27 cellular contexts compared by ENCODE assay signal in the genomic region with DNA sequence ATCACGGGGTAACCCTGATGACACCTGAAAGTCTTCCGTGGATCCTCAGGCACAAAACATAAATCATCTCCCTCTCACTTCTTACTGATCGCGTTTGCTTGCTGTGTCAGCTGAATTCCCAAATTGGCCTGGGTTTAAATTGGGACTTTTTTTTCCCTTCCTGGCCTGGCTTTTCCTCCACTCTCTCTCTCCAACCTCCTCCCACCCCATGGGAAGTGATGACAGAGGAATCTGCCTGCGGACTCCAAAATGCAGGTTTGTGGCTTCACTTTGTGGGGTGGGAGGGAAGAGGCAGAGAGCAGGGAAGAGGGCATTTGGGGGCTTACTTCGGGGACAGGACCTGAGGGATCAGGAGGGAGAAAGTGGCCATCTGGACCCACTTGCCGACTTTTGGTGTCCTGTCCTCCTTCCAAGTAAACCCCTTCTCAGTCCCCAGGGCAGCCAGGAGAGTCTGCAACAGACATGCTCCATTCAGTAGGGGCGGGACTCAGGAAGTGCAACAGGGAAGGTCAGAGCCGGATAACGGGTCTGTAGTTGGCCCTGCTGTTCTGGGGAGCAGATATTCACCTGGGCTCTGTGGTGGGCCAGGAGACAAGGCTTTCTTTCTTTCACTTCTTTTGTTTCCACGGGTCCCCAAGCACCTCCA.
DNase-seq lines count a peak whose midpoint lies in the region; ATAC-seq and TF ChIP-seq lines count a peak whose summit lies in the region.
"Had no signal": no experiment of that assay in that cellular context is flagged by ENCODE, and none has a peak within 500 bp of the region (broad histone marks: within the 10 kb centered on the region; RNA-seq: fewer than 3 reads in every experiment).

No MANE protein-coding gene starts in this region.

- no peak overlapping the region for H3K4me2 ChIP-seq in mesenchymal stem cell (ENCODE audit: low read length, poor library complexity, severe bottlenecking)

- H3K27ac ChIP-seq in cardiac muscle cell (peak overlapping the region; percentile 79), heart left ventricle (peak overlapping the region in 6 of 12 donors; percentile 62 to 81 (median 74)), mesenchymal stem cell (ENCODE audit: low read length, poor library complexity, severe bottlenecking) (no peak overlapping the region), subcutaneous abdominal adipose tissue (ENCODE audit: low read depth, low read length) (peak overlapping the region; percentile 90)
- no peak overlapping the region for H3K27ac ChIP-seq in CD8-positive, alpha-beta memory T cell (ENCODE audit: low read depth, low read length)
- H3K27ac ChIP-seq: lower lobe of right lung, VCaP had no signal

- H3K27me3 Mint-ChIP-seq in brain, result no peaks in the 10 kb centered on the region
- peaks cover 0 to 9% of the 10 kb centered on the region in 2 donors for H3K27me3 Mint-ChIP-seq in CD8-positive, alpha-beta memory T cell
- H3K27me3 Mint-ChIP-seq: activated CD4-positive, alpha-beta T cell treated with anti-CD3 and anti-CD28 coated beads, Interleukin-2, amount 10 ng/mL, durations not matched to agents 7 days and 5 days had no signal

- H3K4ac ChIP-seq in mesenchymal stem cell (ENCODE audit: low read depth in 1 of 2, low read length in 2 of 2), result no peak overlapping the region

- peaks cover 68% of the 10 kb centered on the region for H3K4me1 Mint-ChIP-seq in brain
- H3K4me1 Mint-ChIP-seq in CD8-positive, alpha-beta memory T cell, result no peaks in the 10 kb centered on the region

- no peak overlapping the region for H2BK120ac ChIP-seq in mesenchymal stem cell (ENCODE audit: low read depth, low read length)

- H3K9me3 Mint-ChIP-seq in brain, result peaks cover 0 to 4% (median 0%) of the 10 kb centered on the region in 5 experiments
- peaks cover 0 to 3% (median 0%) of the 10 kb centered on the region in 5 donors for H3K9me3 Mint-ChIP-seq in CD8-positive, alpha-beta memory T cell

- no peak overlapping the region for H2BK5ac ChIP-seq in mesenchymal stem cell (ENCODE audit: low read depth, low read length, poor library complexity, severe bottlenecking)

- peak overlapping the region in 1 of 5 experiments; percentile 27 for H3K4me3 Mint-ChIP-seq in brain
- H3K4me3 Mint-ChIP-seq in CD8-positive, alpha-beta memory T cell, result no peak overlapping the region
- H3K4me3 Mint-ChIP-seq: activated CD4-positive, alpha-beta T cell treated with anti-CD3 and anti-CD28 coated beads, Interleukin-2, amount 10 ng/mL, durations not matched to agents 7 days and 5 days; activated T-helper 1 cell treated with anti-CD3 and anti-CD28 coated beads, Interleukin-12 subunit alpha, Interleukin-12 subunit beta, Interleukin-2, Interleukin-4 antibody, amounts not matched to agents 30 ng/mL and 10 ng/mL and 1 ng/mL, durations not matched to agents 14 hours and 24 hours and 36 hours had no signal

- H3K23ac ChIP-seq in mesenchymal stem cell (ENCODE audit: low read length in 2 of 2), result no peak overlapping the region

- no peak overlapping the region for H2AK5ac ChIP-seq in mesenchymal stem cell (ENCODE audit: low read length, severe bottlenecking)

- no peak overlapping the region for H4K8ac ChIP-seq in mesenchymal stem cell (ENCODE audit: low read length)

- CTCF ChIA-PET in CD8-positive, alpha-beta memory T cell (lab: Charles Lee), result interaction anchor here (2.4 kb wide), 1 partner anchor 177 kb away, joined by 9 read pairs; no protein-coding TSS in a partner anchor

- ATAC-seq in heart left ventricle (no peak), HG02884 (IDR thresholded peaks at IDR 0.05; ENCODE audit: unreplicated experiment) (no peak)

- H3K36me3 Mint-ChIP-seq in brain, result no peaks in the 10 kb centered on the region
- H3K36me3 Mint-ChIP-seq in CD8-positive, alpha-beta memory T cell, result peaks cover 0 to 8% (median 4%) of the 10 kb centered on the region in 3 donors

- H3K9ac ChIP-seq in mesenchymal stem cell (ENCODE audit: low read length) (peak overlapping the region; percentile 55), subcutaneous abdominal adipose tissue (ENCODE audit: low read length in 5 of 5) (peak overlapping the region; percentile 21 to 67 (median 51))

- H2BK15ac ChIP-seq in mesenchymal stem cell (ENCODE audit: low read depth, poor library complexity, severe bottlenecking), result no peak overlapping the region

- no peaks in the 10 kb centered on the region for H3K36me3 ChIP-seq in cardiac muscle cell
- H3K36me3 ChIP-seq in heart left ventricle, result no peaks in the 10 kb centered on the region
- no peaks in the 10 kb centered on the region for H3K36me3 ChIP-seq in mesenchymal stem cell (ENCODE audit: control insufficient read depth in 1 of 2, insufficient read depth in 2 of 2, low read depth in 1 of 2, low read length in 2 of 2)
- no peaks in the 10 kb centered on the region for H3K36me3 ChIP-seq in subcutaneous abdominal adipose tissue (ENCODE audit: control insufficient read depth in 5 of 5, insufficient read depth in 5 of 5, low read length in 5 of 5)
- no peaks in the 10 kb centered on the region for H3K36me3 ChIP-seq in CD8-positive, alpha-beta memory T cell (ENCODE audit: insufficient read depth, low read length)
- H3K36me3 ChIP-seq: BE2C, lower lobe of right lung, MG63, transverse colon had no signal

- TF ChIP-seq CTCF in cardiac muscle cell (IDR thresholded peaks at IDR 0.05; ENCODE audit: low read depth, low read length) (no peak), heart left ventricle (IDR thresholded peaks at IDR 0.05) (no peak), brain (conservative IDR thresholded peaks at IDR 0.05) (no peak)

- intact Hi-C loops in heart left ventricle (cut with DNase I), result loop anchor here in 6 of 10 donors (5.0 to 10.0 kb wide), 6 partner anchors 61 to 174 kb away; partner anchors contain the start of gene PLXNA4 (in 3 of the 6)

- no peak overlapping the region for H2AFZ ChIP-seq in mesenchymal stem cell (ENCODE audit: low read depth, low read length)

- H3K4me1 ChIP-seq in cardiac muscle cell (ENCODE audit: low read depth) (peaks cover 53% of the 10 kb centered on the region), heart left ventricle (peaks cover 0 to 64% (median 22%) of the 10 kb centered on the region in 12 donors), mesenchymal stem cell (ENCODE audit: control insufficient read depth, insufficient read depth, low read depth, low read length) (no peaks in the 10 kb centered on the region), subcutaneous abdominal adipose tissue (ENCODE audit: control insufficient read depth in 5 of 5, insufficient read depth in 5 of 5, low read length in 5 of 5) (peaks cover 15 to 76% (median 64%) of the 10 kb centered on the region in 5 donors)
- H3K4me1 ChIP-seq in CD8-positive, alpha-beta memory T cell (ENCODE audit: insufficient read depth, low read length), result no peaks in the 10 kb centered on the region

- no peaks in the 10 kb centered on the region for H3K79me1 ChIP-seq in mesenchymal stem cell (replicated peaks; ENCODE audit: low read length, poor library complexity, severe bottlenecking)

- peak overlapping the region; percentile 43 to 95 (median 80) for H3K27ac Mint-ChIP-seq in brain
- H3K27ac Mint-ChIP-seq in CD8-positive, alpha-beta memory T cell, result no peak overlapping the region
- H3K27ac Mint-ChIP-seq: activated CD4-positive, alpha-beta T cell treated with anti-CD3 and anti-CD28 coated beads, Interleukin-2, amount 10 ng/mL, durations not matched to agents 7 days and 5 days; activated T-helper 1 cell treated with anti-CD3 and anti-CD28 coated beads, Interleukin-12 subunit alpha, Interleukin-12 subunit beta, Interleukin-2, Interleukin-4 antibody, amounts not matched to agents 30 ng/mL and 10 ng/mL and 1 ng/mL, durations not matched to agents 14 hours and 24 hours and 36 hours had no signal

- H3K27me3 ChIP-seq in cardiac muscle cell (no peaks in the 10 kb centered on the region), heart left ventricle (no peaks in the 10 kb centered on the region), mesenchymal stem cell (ENCODE audit: control insufficient read depth in 1 of 2, insufficient read depth in 1 of 2, low read length in 2 of 2) (no peaks in the 10 kb centered on the region), subcutaneous abdominal adipose tissue (ENCODE audit: control insufficient read depth in 5 of 5, insufficient read depth in 4 of 5, low read length in 5 of 5) (no peaks in the 10 kb centered on the region)
- H3K27me3 ChIP-seq in CD8-positive, alpha-beta memory T cell (ENCODE audit: insufficient read depth, low read length, poor library complexity, severe bottlenecking), result no peaks in the 10 kb centered on the region
- H3K27me3 ChIP-seq: BE2C, MG63, transverse colon had no signal

- WGBS in heart left ventricle, 4 donors, result 44 to 58% (median 56%) methylated on average over 11 of the region's 11 CpGs
- WGBS in mesenchymal stem cell, result 64% methylated on average over 10 of the region's 11 CpGs

- POLR2A ChIA-PET in CD8-positive, alpha-beta memory T cell (lab: Charles Lee), result no interaction called here

- no peak overlapping the region for H3K18ac ChIP-seq in mesenchymal stem cell (ENCODE audit: low read depth in 1 of 2, low read length in 2 of 2)

- H3K9me3 ChIP-seq in cardiac muscle cell (ENCODE audit: low read depth), result no peaks in the 10 kb centered on the region
- H3K9me3 ChIP-seq in heart left ventricle, result no peaks in the 10 kb centered on the region
- H3K9me3 ChIP-seq in mesenchymal stem cell (ENCODE audit: control insufficient read depth, low read length), result no peaks in the 10 kb centered on the region
- no peaks in the 10 kb centered on the region for H3K9me3 ChIP-seq in subcutaneous abdominal adipose tissue (ENCODE audit: control insufficient read depth in 5 of 5, low read length in 5 of 5)
- no peaks in the 10 kb centered on the region for H3K9me3 ChIP-seq in CD8-positive, alpha-beta memory T cell (ENCODE audit: low read length)
- H3K9me3 ChIP-seq: BE2C, lower lobe of right lung, MG63, transverse colon had no signal

- H3K4me3 ChIP-seq in cardiac muscle cell (no peak overlapping the region), heart left ventricle (no peak overlapping the region), mesenchymal stem cell (ENCODE audit: insufficient read depth in 1 of 2, low read depth in 1 of 2, low read length in 2 of 2) (peak overlapping the region in 1 of 2 experiments; percentile 54), subcutaneous abdominal adipose tissue (ENCODE audit: low read depth in 1 of 5, low read length in 5 of 5) (peak overlapping the region in 4 of 5 donors; percentile 6 to 20 (median 7))
- no peak overlapping the region for H3K4me3 ChIP-seq in CD8-positive, alpha-beta memory T cell (ENCODE audit: low read length)
- H3K4me3 ChIP-seq: lower lobe of right lung, MG63, transverse colon had no signal

- H2BK12ac ChIP-seq in mesenchymal stem cell (ENCODE audit: low read length in 2 of 2), result no peak overlapping the region

- H4K91ac ChIP-seq in mesenchymal stem cell (ENCODE audit: low read length), result no peak overlapping the region

- TF ChIP-seq POLR2A in heart left ventricle (IDR thresholded peaks at IDR 0.05), result no peak

- H3K14ac ChIP-seq in mesenchymal stem cell (ENCODE audit: low read length in 2 of 2), result no peak overlapping the region

- DNase-seq in cardiac muscle cell (ENCODE audit: low read depth in 1 of 2, low spot score in 1 of 2) (no peak), heart left ventricle (no peak), mesenchymal stem cell (no peak), DMS 273 treated with DMSO at 0.1 percent for 48 hours (lab: John Stamatoyannopoulos, UW) (no peak)
- no peak for DNase-seq in CD8-positive, alpha-beta memory T cell
- DNase-seq: activated CD4-positive, alpha-beta T cell treated with anti-CD3 and anti-CD28 coated beads, Interleukin-2, amount 10 ng/mL, durations not matched to agents 7 days and 5 days; activated CD8-positive, alpha-beta memory T cell treated with anti-CD3 and anti-CD28 coated beads, Interleukin-2, amount 50 U/mL, for 4 hours; activated naive CD4-positive, alpha-beta T cell treated with anti-CD3 and anti-CD28 coated beads, Interleukin-2, amount 50 U/mL, for 16 hours; BE2C; central memory CD4-positive, alpha-beta T cell; dermis blood vessel endothelial cell; H7; islet precursor cell; lower lobe of right lung; NCI-H526; posterior cingulate gyrus; SIG-M5; stimulated activated naive CD4-positive, alpha-beta T cell treated with Interleukin-2 at 50 U/mL for 16 hours; SW 1271; T-helper 9 cell; transverse colon had no signal

Comparison
In these comparisons a context has a peak if more than half of its experiments do, and no peak if none do; other contexts are left out.
1. H3K27ac ChIP-seq: peak in cardiac muscle cell (single experiment) and subcutaneous abdominal adipose tissue (single experiment); none in mesenchymal stem cell (single experiment) and CD8-positive, alpha-beta memory T cell (single experiment).
2. H3K4me3 ChIP-seq: peak in subcutaneous abdominal adipose tissue (4 of 5); none in cardiac muscle cell (single experiment), heart left ventricle (0 of 12) and CD8-positive, alpha-beta memory T cell (single experiment).
3. H3K27ac Mint-ChIP-seq: peak in brain (5 of 5); none in CD8-positive, alpha-beta memory T cell (0 of 8).